In the genomic region with DNA sequence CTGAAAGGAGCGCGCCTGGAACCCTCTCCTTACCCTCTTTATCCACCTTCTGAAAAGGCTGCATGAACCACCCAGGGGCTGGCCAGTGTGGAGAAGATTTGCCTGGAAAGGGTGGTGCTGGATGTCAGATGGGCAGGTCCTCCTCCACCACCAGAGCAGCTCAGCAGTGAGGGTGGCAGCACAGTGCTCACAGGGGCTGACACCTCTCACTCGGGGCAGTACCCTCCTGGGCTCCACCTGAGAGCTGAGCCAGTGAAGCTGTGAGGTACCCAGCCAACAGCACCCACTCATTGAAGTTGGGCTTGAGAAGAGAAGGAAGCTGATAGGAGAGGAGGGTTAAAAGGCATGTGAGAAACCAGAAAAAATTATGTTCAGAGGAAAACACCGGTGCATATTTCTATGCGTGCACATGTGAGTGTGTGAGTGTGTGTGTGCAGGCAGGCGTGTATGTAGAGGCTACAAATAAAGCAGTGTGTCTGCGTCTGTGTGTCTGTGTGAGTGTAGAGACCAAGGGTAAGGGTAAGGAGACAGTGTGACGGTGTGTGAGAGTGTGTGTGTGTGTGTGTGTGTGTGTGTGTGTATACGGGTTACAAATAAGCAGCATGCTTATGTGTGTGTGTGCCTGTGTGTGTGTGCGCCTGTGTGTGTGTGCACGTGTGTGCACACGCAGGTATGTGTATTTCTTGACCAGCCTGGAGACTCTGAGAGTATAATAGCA, we compare ENCODE assay signal across 14 cellular contexts. TPM values are rescaled to one million over a fixed set of nuclear protein-coding genes. Genes with fewer than 3 reads are reported as not detected.
DNase-seq lines count a peak whose midpoint lies in the region; ATAC-seq, FAIRE-seq and TF ChIP-seq lines count a peak whose summit lies in the region.
"Had no signal": no experiment of that assay in that cellular context is flagged by ENCODE, and none has a peak within 500 bp of the region (broad histone marks: within the 10 kb centered on the region; RNA-seq: fewer than 3 reads in every experiment).

No MANE protein-coding gene starts in this region.

- no peak overlapping the region for H3K27ac ChIP-seq in HepG2 (ENCODE audit: extremely low read length, insufficient read depth, low read length)
- H3K27ac ChIP-seq in subcutaneous abdominal adipose tissue (ENCODE audit: low read depth, low read length): peak overlapping the region; percentile 91

- no peaks in the 10 kb centered on the region for H3K9me3 Mint-ChIP-seq in activated CD4-positive, alpha-beta T cell treated with anti-CD3 and anti-CD28 coated beads, Interleukin-2, amount 10 ng/mL, durations not matched to agents 7 days and 5 days

- CTCF ChIA-PET in activated CD4-positive, alpha-beta T cell treated with anti-CD3 and anti-CD28 coated beads, Interleukin-2, amount 10 ng/mL, durations not matched to agents 7 days and 5 days (lab: Charles Lee): interaction anchor here (0.6 to 1.8 kb wide), 8 partner anchors 8 to 74 kb away, joined by 3 to 10 read pairs (median 4); no protein-coding TSS in a partner anchor
- CTCF ChIA-PET in HepG2 (lab: Yijun Ruan, JAX; ENCODE audit: low intra/inter-chr PET ratio, low total read pairs): no interaction called here

- H3K4me2 ChIP-seq in HepG2 (ENCODE audit: low read depth, low read length): no peak overlapping the region

- BruUV-seq in HepG2 (replicated peaks; lab: Mats Ljungman, UMichigan): no TSS peak

- H3K36me3 ChIP-seq in adipocyte (ENCODE audit: control insufficient read depth, insufficient read depth, low read length, severe bottlenecking): no peaks in the 10 kb centered on the region
- H3K36me3 ChIP-seq in HepG2 (replicated peaks in 1 of 2; ENCODE audit: control insufficient read depth in 1 of 2, insufficient read depth in 2 of 2, low read length in 2 of 2): no peaks in the 10 kb centered on the region
- H3K36me3 ChIP-seq in subcutaneous abdominal adipose tissue (ENCODE audit: control insufficient read depth in 5 of 5, insufficient read depth in 5 of 5, low read length in 5 of 5): no peaks in the 10 kb centered on the region

- H2AFZ ChIP-seq in HepG2 (ENCODE audit: low read length): no peak overlapping the region

- H3K27me3 Mint-ChIP-seq in activated CD4-positive, alpha-beta T cell treated with anti-CD3 and anti-CD28 coated beads, Interleukin-2, amount 10 ng/mL, durations not matched to agents 7 days and 5 days: no peaks in the 10 kb centered on the region

- POLR2A ChIA-PET in activated CD4-positive, alpha-beta T cell treated with anti-CD3 and anti-CD28 coated beads, Interleukin-2, amount 10 ng/mL, durations not matched to agents 7 days and 5 days (lab: Charles Lee): interaction anchor here (1.1 kb wide), 1 partner anchor 9 kb away, joined by 3 read pairs; no protein-coding TSS in a partner anchor
- POLR2A ChIA-PET in HepG2 (lab: Yijun Ruan, JAX): interaction anchor here (1.6 kb wide), 1 partner anchor 49 kb away, joined by 4 read pairs; no protein-coding TSS in a partner anchor

- H3K4me3 Mint-ChIP-seq in activated CD4-positive, alpha-beta T cell treated with anti-CD3 and anti-CD28 coated beads, Interleukin-2, amount 10 ng/mL, durations not matched to agents 7 days and 5 days: no peak overlapping the region

- no peak for FAIRE-seq in HepG2 (lab: Jason Lieb, UNC)
- FAIRE-seq: GM18507, keratinocyte had no signal

- intact Hi-C loops in HepG2 (cut with micrococcal nuclease; ENCODE audit: unreplicated experiment): no loop called here

- 56% methylated on average over 12 of the region's 12 CpGs for WGBS in HepG2 (ENCODE audit: low lambda C conversion rate)

- H3K4me3 ChIP-seq in adipocyte (ENCODE audit: low read length): no peak overlapping the region
- no peak overlapping the region for H3K4me3 ChIP-seq in HepG2 (replicated peaks in 1 of 3; ENCODE audit: insufficient read depth in 1 of 3, low read depth in 2 of 3, low read length in 3 of 3)
- H3K4me3 ChIP-seq in subcutaneous abdominal adipose tissue (ENCODE audit: low read depth in 1 of 5, low read length in 5 of 5): no peak overlapping the region

- no peaks in the 10 kb centered on the region for H3K36me3 Mint-ChIP-seq in activated CD4-positive, alpha-beta T cell treated with anti-CD3 and anti-CD28 coated beads, Interleukin-2, amount 10 ng/mL, durations not matched to agents 7 days and 5 days (ENCODE audit: low read depth)

- H3K9me3 ChIP-seq in adipocyte (ENCODE audit: control insufficient read depth, low read length) (no peaks in the 10 kb centered on the region), HepG2 (ENCODE audit: low read length) (no peaks in the 10 kb centered on the region), subcutaneous abdominal adipose tissue (ENCODE audit: control insufficient read depth in 5 of 5, low read length in 5 of 5) (no peaks in the 10 kb centered on the region)

- peak overlapping the region; percentile 43 for H3K9ac ChIP-seq in adipocyte (ENCODE audit: low read length)
- H3K9ac ChIP-seq in HepG2 (ENCODE audit: insufficient read depth, low read depth, low read length): no peak overlapping the region
- peak overlapping the region in 4 of 5 donors; percentile 7 to 59 (median 42) for H3K9ac ChIP-seq in subcutaneous abdominal adipose tissue (ENCODE audit: low read length in 5 of 5)

- H3K79me2 ChIP-seq in HepG2 (ENCODE audit: insufficient read depth, low read length): no peaks in the 10 kb centered on the region

- no peak for TF ChIP-seq RAD21 in HepG2 (CRISPR knock-in tag; IDR thresholded peaks at IDR 0.05)

- in situ Hi-C loops in HepG2 (cut with HindIII; ENCODE audit: extremely low pct_ligation_motif_present, low pct_unique_long_range_greater_than_20kb): no loop called here

- H3K4me1 ChIP-seq in adipocyte (ENCODE audit: control insufficient read depth, insufficient read depth, low read length): peaks cover 32% of the 10 kb centered on the region
- peaks cover 14% of the 10 kb centered on the region for H3K4me1 ChIP-seq in HepG2 (ENCODE audit: insufficient read depth, low read length)
- peaks cover 6 to 24% (median 12%) of the 10 kb centered on the region in 5 donors for H3K4me1 ChIP-seq in subcutaneous abdominal adipose tissue (ENCODE audit: control insufficient read depth in 5 of 5, insufficient read depth in 5 of 5, low read length in 5 of 5)

- no peak for TF ChIP-seq POLR2A in HepG2 (IDR thresholded peaks at IDR 0.05; ENCODE audit: insufficient read depth in 1 of 2, low read depth in 2 of 2, low read length in 2 of 2)

- H3K27ac Mint-ChIP-seq in activated CD4-positive, alpha-beta T cell treated with anti-CD3 and anti-CD28 coated beads, Interleukin-2, amount 10 ng/mL, durations not matched to agents 7 days and 5 days: peak overlapping the region; percentile 52

- no peaks in the 10 kb centered on the region for H3K27me3 ChIP-seq in adipocyte (replicated peaks; ENCODE audit: control insufficient read depth, insufficient read depth, low read length)
- H3K27me3 ChIP-seq in HepG2 (ENCODE audit: control insufficient read depth in 1 of 2, insufficient read depth in 2 of 2, low read length in 2 of 2): peaks cover 0 to 3% of the 10 kb centered on the region in 2 experiments; a peak in 1 of 5 replicates
- H3K27me3 ChIP-seq in subcutaneous abdominal adipose tissue (ENCODE audit: control insufficient read depth in 5 of 5, insufficient read depth in 4 of 5, low read length in 5 of 5): peaks cover 0 to 2% (median 0%) of the 10 kb centered on the region in 5 donors

- peaks cover 9% of the 10 kb centered on the region for H3K4me1 Mint-ChIP-seq in activated CD4-positive, alpha-beta T cell treated with anti-CD3 and anti-CD28 coated beads, Interleukin-2, amount 10 ng/mL, durations not matched to agents 7 days and 5 days

- TF ChIP-seq CTCF in HepG2 (CRISPR knock-in tag; IDR thresholded peaks at IDR 0.05): no peak

- DNase-seq in activated CD4-positive, alpha-beta T cell treated with anti-CD3 and anti-CD28 coated beads, Interleukin-2, amount 10 ng/mL, durations not matched to agents 7 days and 5 days: no peak
- no peak for DNase-seq in activated CD4-positive, alpha-beta T cell treated with anti-CD3 and anti-CD28 coated beads, Interleukin-2, amount 50 U/mL, for 1 hour
- DNase-seq in adipocyte (ENCODE audit: low read depth): no peak
- DNase-seq in HepG2 (ENCODE audit: low spot score): no peak
- DNase-seq in DMS79 treated with DMSO at 0.1 percent for 48 hours (lab: John Stamatoyannopoulos, UW): no peak
- DNase-seq in T1000 (lab: John Stamatoyannopoulos, UW): no peak
- DNase-seq: head of caudate nucleus, NCI-H187, posterior cingulate gyrus had no signal

- no peaks in the 10 kb centered on the region for H4K20me1 ChIP-seq in HepG2 (ENCODE audit: insufficient read depth, low read length)

- peak; percentile 46 for ATAC-seq in HepG2
- no peak for ATAC-seq in GM19397 (IDR thresholded peaks at IDR 0.05; ENCODE audit: unreplicated experiment)

- TF ChIP-seq EP300 in HepG2 (IDR thresholded peaks at IDR 0.05; ENCODE audit: low read depth in 2 of 2, low read length in 2 of 2): no peak
- no peak for TF ChIP-seq EP300 in HepG2 (CRISPR knock-in tag; IDR thresholded peaks at IDR 0.05; ENCODE audit: borderline replicate concordance)

TF ChIP-seq in HepG2, 621 proteins besides CTCF, POLR2A, EP300 and RAD21 (continues in another document):
- TF ChIP-seq CENPX (CRISPR knock-in tag; IDR thresholded peaks at IDR 0.05): no peak

RNA-seq across cellular contexts. Expression of gene TEX44, which starts 40.8 kb away (rescaled TPM):
- total RNA-seq in activated CD4-positive, alpha-beta T cell treated with anti-CD3 and anti-CD28 coated beads, Interleukin-2, amount 10 ng/mL, durations not matched to agents 7 days and 5 days: not detected
- not detected in 2 replicates for total RNA-seq in HepG2 (2016; rRNA removed; fragmentation: Illumina TruSeq; extraction: Trizol)
- total RNA-seq in HepG2 (2016; cell fraction: cytosol; rRNA removed; fragmentation: Illumina TruSeq; extraction: Trizol; ENCODE audit: low read depth): not detected in 2 replicates
- total RNA-seq in HepG2 (2016; cell fraction: insoluble cytoplasmic fraction; rRNA removed; fragmentation: Illumina TruSeq; extraction: Trizol): not detected in 2 replicates
- total RNA-seq in HepG2 (2016; cell fraction: membrane; rRNA removed; fragmentation: Illumina TruSeq; extraction: Trizol): not detected in 2 replicates
- total RNA-seq in HepG2 (2016; cell fraction: nucleus; rRNA removed; fragmentation: Illumina TruSeq; extraction: Trizol): not detected in 2 replicates
- polyA plus RNA-seq in HepG2 (2011; rRNA removed): not detected in 2 replicates
- not detected in 2 replicates for polyA plus RNA-seq in HepG2 (2011; cell fraction: cytosol; rRNA removed)
- not detected in 2 replicates for polyA plus RNA-seq in HepG2 (2011; cell fraction: nucleus; rRNA removed)
- polyA plus RNA-seq in HepG2 (2012): not detected in 2 replicates
- not detected in 2 replicates for polyA plus RNA-seq in HepG2 (2016; cell fraction: cytosol; fragmentation: Illumina TruSeq; extraction: Trizol; ENCODE audit: low read depth)
- not detected in 2 replicates for polyA plus RNA-seq in HepG2 (2016; cell fraction: insoluble cytoplasmic fraction; fragmentation: Illumina TruSeq; extraction: Trizol; ENCODE audit: low read depth)
- polyA plus RNA-seq in HepG2 (2016; cell fraction: membrane; fragmentation: Illumina TruSeq; extraction: Trizol; ENCODE audit: low read depth): not detected in 2 replicates
- polyA plus RNA-seq in HepG2 (2016; cell fraction: nucleus; fragmentation: Illumina TruSeq; extraction: Trizol; ENCODE audit: insufficient read depth, low read depth): not detected in 2 replicates
- not detected in 2 replicates for polyA minus RNA-seq in HepG2 (2011; rRNA and poly(A)+ RNA removed; ENCODE audit: low replicate concordance)
- not detected in 2 replicates for polyA minus RNA-seq in HepG2 (2011; cell fraction: cytosol; rRNA and poly(A)+ RNA removed)
- polyA minus RNA-seq in HepG2 (2011; cell fraction: nucleus; rRNA and poly(A)+ RNA removed): not detected in 2 replicates
- total RNA-seq: A673 had no signal
- polyA plus RNA-seq: keratinocyte had no signal
